8 cellular contexts compared by ENCODE assay signal in genomic region chr18:49813071-49813320, GRCh38. TPM values are rescaled to one million over a fixed set of nuclear protein-coding genes. Genes with fewer than 3 reads are reported as not detected.
DNase-seq lines count a peak whose midpoint lies in the region; ATAC-seq and TF ChIP-seq lines count a peak whose summit lies in the region.

No MANE protein-coding gene starts in this region.

- H3K4me1 Mint-ChIP-seq in activated naive CD4-positive, alpha-beta T cell treated with anti-CD3 and anti-CD28 coated beads for 36 hours (ENCODE audit: low read depth), result peaks cover 31% of the 10 kb centered on the region

- H3K36me3 Mint-ChIP-seq in activated naive CD4-positive, alpha-beta T cell treated with anti-CD3 and anti-CD28 coated beads for 36 hours (ENCODE audit: low read depth), result peaks cover 19% of the 10 kb centered on the region

- no peaks in the 10 kb centered on the region for H3K27me3 ChIP-seq in adrenal gland
- H3K27me3 ChIP-seq in right atrium auricular region, result no peaks in the 10 kb centered on the region

- H3K4me3 Mint-ChIP-seq in activated naive CD4-positive, alpha-beta T cell treated with anti-CD3 and anti-CD28 coated beads for 36 hours, result peak overlapping the region; percentile 90

- ATAC-seq in HG02571 (IDR thresholded peaks at IDR 0.05; ENCODE audit: unreplicated experiment), result peak; percentile 27

- no peak for TF ChIP-seq POLR2A in adrenal gland (IDR thresholded peaks at IDR 0.05)

- H3K36me3 ChIP-seq in adrenal gland (replicated peaks in 1 of 2) (no peaks in the 10 kb centered on the region), right atrium auricular region (no peaks in the 10 kb centered on the region)

- WGBS in adrenal gland, 4 donors, result 2 to 15% (median 9%) methylated on average over 13 to 17 of the region's 17 CpGs

- CTCF ChIA-PET in activated naive CD4-positive, alpha-beta T cell treated with anti-CD3 and anti-CD28 coated beads for 36 hours (lab: Charles Lee), result interaction anchor here (1.8 kb wide), 1 partner anchor 45 kb away, joined by 5 read pairs; no protein-coding TSS in a partner anchor

- H3K27ac Mint-ChIP-seq in activated naive CD4-positive, alpha-beta T cell treated with anti-CD3 and anti-CD28 coated beads for 36 hours, result peak overlapping the region; percentile 96

- H3K4me1 ChIP-seq in adrenal gland (replicated peaks in 1 of 2), result peaks cover 5 to 15% of the 10 kb centered on the region in 2 donors
- H3K4me1 ChIP-seq in right atrium auricular region, result peaks cover 0 to 12% of the 10 kb centered on the region in 2 donors

- H3K4me3 ChIP-seq in adrenal gland (peak overlapping the region; percentile 12 to 80 (median 54)), right atrium auricular region (peak overlapping the region; percentile 69 to 74), retinal pigment epithelial cell (ENCODE audit: low read length) (peak overlapping the region; percentile 80)

- H3K27ac ChIP-seq in adrenal gland (peak overlapping the region; percentile 52 to 96 (median 81)), right atrium auricular region (peak overlapping the region; percentile 96 to 97)

- DNase-seq in activated naive CD4-positive, alpha-beta T cell treated with anti-CD3 and anti-CD28 coated beads for 36 hours, result no peak
- no peak for DNase-seq in activated naive CD4-positive, alpha-beta T cell treated with Interleukin-2 at 50 U/mL for 16 hours
- DNase-seq in NCI-H1105 (lab: John Stamatoyannopoulos, UW), result peak; percentile 54
- peak in 5 of 7 donors; percentile 40 to 62 (median 41) for DNase-seq in adrenal gland
- DNase-seq in right atrium auricular region (ENCODE audit: low spot score), result peak; percentile 64
- no peak for DNase-seq in retinal pigment epithelial cell (ENCODE audit: low read depth)
- DNase-seq in stimulated activated CD4-positive, alpha-beta T cell treated with anti-CD3 and anti-CD28 coated beads, Interleukin-4, amount 100 ng/mL, for 24 hours, result no peak

- peaks cover 19% of the 10 kb centered on the region for H3K9me3 Mint-ChIP-seq in activated naive CD4-positive, alpha-beta T cell treated with anti-CD3 and anti-CD28 coated beads for 36 hours

- TF ChIP-seq CTCF in adrenal gland (IDR thresholded peaks at IDR 0.05), result no peak
- no peak for TF ChIP-seq CTCF in right atrium auricular region (IDR thresholded peaks at IDR 0.05)
- TF ChIP-seq CTCF in retinal pigment epithelial cell (conservative IDR thresholded peaks at IDR 0.05; ENCODE audit: low read depth, low read length), result no peak

- H3K27me3 Mint-ChIP-seq in activated naive CD4-positive, alpha-beta T cell treated with anti-CD3 and anti-CD28 coated beads for 36 hours (ENCODE audit: low read depth), result no peaks in the 10 kb centered on the region

- no peaks in the 10 kb centered on the region for H3K9me3 ChIP-seq in adrenal gland (replicated peaks in 1 of 3)
- H3K9me3 ChIP-seq in right atrium auricular region, result no peaks in the 10 kb centered on the region

- intact Hi-C loops in activated naive CD4-positive, alpha-beta T cell treated with anti-CD3 and anti-CD28 coated beads for 36 hours (cut with micrococcal nuclease), result loop anchor here (1.0 to 10.0 kb wide), 8 partner anchors 252 to 1882 kb away; partner anchors contain the start of genes C18orf32, CXXC1, MEX3C and RPL17
- intact Hi-C loops in adrenal gland (cut with DNase I), result no loop called here

RNA-seq across cellular contexts. Expression of gene ACAA2, which starts 0.3 kb away (rescaled TPM):
- 10 to 100 TPM; 67.9 to 69.8 TPM for total RNA-seq in activated naive CD4-positive, alpha-beta T cell treated with anti-CD3 and anti-CD28 coated beads for 36 hours
- total RNA-seq in adrenal gland, result 100 to 1,000 TPM in 4 of 8 donors, 10 to 100 TPM in 4; 67.6 to 128 (median 105) TPM
- 100 to 1,000 TPM in 1 of 3 donors, 10 to 100 TPM in 2; 21.4 to 197 (median 29.3) TPM for polyA plus RNA-seq in adrenal gland
- 100 to 1,000 TPM; 115 to 149 TPM for total RNA-seq in right atrium auricular region

Comparison
In these comparisons a context has a peak if more than half of its experiments do, and no peak if none do; other contexts are left out.
1. DNase-seq: peak in NCI-H1105 (single experiment), adrenal gland (5 of 7) and right atrium auricular region (single experiment); none in activated naive CD4-positive, alpha-beta T cell treated with anti-CD3 and anti-CD28 coated beads for 36 hours (single experiment), activated naive CD4-positive, alpha-beta T cell treated with Interleukin-2 at 50 U/mL for 16 hours (single experiment), retinal pigment epithelial cell (single experiment) and stimulated activated CD4-positive, alpha-beta T cell treated with anti-CD3 and anti-CD28 coated beads, Interleukin-4, amount 100 ng/mL, for 24 hours (single experiment).
2. Peak in every context shown above with its lines, with median percentiles within 50 percentile points of each other: H3K4me3 ChIP-seq.